Comparison of ENCODE assay signal across 18 cellular contexts in genomic region chr2:99735753-99736152, GRCh38.
DNase-seq lines count a peak whose midpoint lies in the region; ATAC-seq and TF ChIP-seq lines count a peak whose summit lies in the region.
"Had no signal": no experiment of that assay in that cellular context is flagged by ENCODE, and none has a peak within 500 bp of the region (broad histone marks: within the 10 kb centered on the region; RNA-seq: fewer than 3 reads in every experiment).

No MANE protein-coding gene starts in this region.

- H3K79me2 ChIP-seq in HCT116 (ENCODE audit: insufficient read depth, low read length) (no peaks in the 10 kb centered on the region), OCI-LY3 (ENCODE audit: low read length) (no peaks in the 10 kb centered on the region), smooth muscle cell (ENCODE audit: low read depth) (no peaks in the 10 kb centered on the region), GM23338 (replicated peaks; ENCODE audit: insufficient read depth) (no peaks in the 10 kb centered on the region)

- no peak overlapping the region for H3K27ac Mint-ChIP-seq in activated T-cell treated with anti-CD3 and anti-CD28 coated beads, Interleukin-2, amount 50 U/mL, for 24 hours
- H3K27ac Mint-ChIP-seq in GM23338: no peak overlapping the region
- H3K27ac Mint-ChIP-seq: CD4-positive, alpha-beta T cell; HFFc6 had no signal

- intact Hi-C loops in HCT116 (cut with micrococcal nuclease): no loop called here

- H3K27me3 Mint-ChIP-seq in activated T-cell treated with anti-CD3 and anti-CD28 coated beads, Interleukin-2, amount 50 U/mL, for 24 hours: no peaks in the 10 kb centered on the region
- peaks cover 4% of the 10 kb centered on the region for H3K27me3 Mint-ChIP-seq in GM23338 (ENCODE audit: insufficient read depth, low read depth, poor library complexity)
- H3K27me3 Mint-ChIP-seq: CD4-positive, alpha-beta T cell had no signal

- H3K4me1 ChIP-seq in HCT116 (ENCODE audit: control insufficient read depth in 1 of 2, insufficient read depth in 2 of 2, low read length in 2 of 2) (peaks cover 0 to 5% of the 10 kb centered on the region in 2 experiments; a peak in 1 of 4 replicates), OCI-LY3 (ENCODE audit: low read length) (peaks cover 28% of the 10 kb centered on the region), smooth muscle cell (ENCODE audit: low read depth) (no peaks in the 10 kb centered on the region), GM23338 (ENCODE audit: insufficient read depth) (no peaks in the 10 kb centered on the region)
- H3K4me1 ChIP-seq: Caco-2 had no signal

- no peaks in the 10 kb centered on the region for H3F3A ChIP-seq in smooth muscle cell (ENCODE audit: low read depth)
- H3F3A ChIP-seq in GM23338 (replicated peaks; ENCODE audit: low read depth): no peaks in the 10 kb centered on the region

- H3K4me3 Mint-ChIP-seq in activated T-cell treated with anti-CD3 and anti-CD28 coated beads, Interleukin-2, amount 50 U/mL, for 24 hours: no peak overlapping the region
- no peak overlapping the region for H3K4me3 Mint-ChIP-seq in GM23338
- H3K4me3 Mint-ChIP-seq: CD4-positive, alpha-beta T cell; HFFc6 had no signal

- H4K20me1 ChIP-seq in HCT116 (ENCODE audit: insufficient read depth) (no peaks in the 10 kb centered on the region), OCI-LY3 (ENCODE audit: insufficient read depth, low read length) (no peaks in the 10 kb centered on the region), smooth muscle cell (ENCODE audit: low read depth) (no peaks in the 10 kb centered on the region), GM23338 (replicated peaks; ENCODE audit: insufficient read depth) (no peaks in the 10 kb centered on the region)

- no peak overlapping the region for H3K9ac ChIP-seq in HCT116 (ENCODE audit: low read length)
- H3K9ac ChIP-seq in OCI-LY3 (ENCODE audit: low read length): no peak overlapping the region
- no peak overlapping the region for H3K9ac ChIP-seq in smooth muscle cell (ENCODE audit: low read depth)
- H3K9ac ChIP-seq: KMS-11 had no signal

- H3K4me3 ChIP-seq in HCT116 (replicated peaks in 1 of 2; ENCODE audit: low read depth in 1 of 2, low read length in 2 of 2): no peak overlapping the region
- no peak overlapping the region for H3K4me3 ChIP-seq in OCI-LY3 (ENCODE audit: low read length)
- H3K4me3 ChIP-seq in smooth muscle cell: no peak overlapping the region
- H3K4me3 ChIP-seq in GM23338: no peak overlapping the region

- 4% methylated on average over 1 of the region's 1 CpG for WGBS in smooth muscle cell (ENCODE audit: low lambda C conversion rate)

- H2AFZ ChIP-seq in HCT116 (ENCODE audit: low read depth, low read length, poor library complexity, severe bottlenecking): no peak overlapping the region
- no peak overlapping the region for H2AFZ ChIP-seq in OCI-LY3 (ENCODE audit: low read depth, low read length)
- no peak overlapping the region for H2AFZ ChIP-seq in smooth muscle cell (ENCODE audit: low read depth)
- no peak overlapping the region for H2AFZ ChIP-seq in GM23338

- no TSS peak for BruUV-seq in HCT116 (replicated peaks; lab: Mats Ljungman, UMichigan)

- no peaks in the 10 kb centered on the region for H3K4me1 Mint-ChIP-seq in activated T-cell treated with anti-CD3 and anti-CD28 coated beads, Interleukin-2, amount 50 U/mL, for 24 hours (ENCODE audit: low read depth)
- peaks cover 2% of the 10 kb centered on the region; the same call in 2 of the 3 replicates for H3K4me1 Mint-ChIP-seq in GM23338

- H3K27ac ChIP-seq in HCT116 (ENCODE audit: low read depth, low read length): no peak overlapping the region
- no peak overlapping the region for H3K27ac ChIP-seq in OCI-LY3 (ENCODE audit: low read length)
- H3K27ac ChIP-seq in smooth muscle cell (ENCODE audit: low read depth): no peak overlapping the region
- H3K27ac ChIP-seq in GM23338 (ENCODE audit: low read depth): no peak overlapping the region
- H3K27ac ChIP-seq: C4-2B, KMS-11 had no signal

- POLR2A ChIA-PET in HCT116 (lab: Charles Lee): no interaction called here

- H3K9me3 ChIP-seq in HCT116 (ENCODE audit: control insufficient read depth in 1 of 2, insufficient read depth in 1 of 2, low read depth in 1 of 2, low read length in 2 of 2) (no peaks in the 10 kb centered on the region), OCI-LY3 (ENCODE audit: insufficient read depth, low read length) (no peaks in the 10 kb centered on the region), smooth muscle cell (replicated peaks; ENCODE audit: low read depth) (no peaks in the 10 kb centered on the region)
- H3K9me3 ChIP-seq: Caco-2 had no signal

- no peak for TF ChIP-seq POLR2A in HCT116 (IDR thresholded peaks at IDR 0.05; ENCODE audit: borderline replicate concordance, extremely low read depth, insufficient read depth, insufficient read length)

- H3K36me3 Mint-ChIP-seq in activated T-cell treated with anti-CD3 and anti-CD28 coated beads, Interleukin-2, amount 50 U/mL, for 24 hours (ENCODE audit: low read depth): no peaks in the 10 kb centered on the region
- no peaks in the 10 kb centered on the region for H3K36me3 Mint-ChIP-seq in GM23338 (ENCODE audit: low read depth)

- H3K4me2 ChIP-seq in HCT116 (ENCODE audit: low read length) (peak overlapping the region; percentile 17; the same call in 1 of the 2 replicates), OCI-LY3 (ENCODE audit: low read length) (peak overlapping the region; percentile 17; the same call in 1 of the 2 replicates), smooth muscle cell (peak overlapping the region; percentile 70), GM23338 (no peak overlapping the region)
- H3K4me2 ChIP-seq: KMS-11 had no signal

- in situ Hi-C loops in Caki2 (cut with HindIII; ENCODE audit: low pct_unique_long_range_greater_than_20kb, low sequenced_read_pairs): no loop called here

- TF ChIP-seq RAD21 in HCT116 (IDR thresholded peaks at IDR 0.05; ENCODE audit: low read depth): no peak

- H3K27me3 ChIP-seq in HCT116 (ENCODE audit: insufficient read depth, low read length) (no peaks in the 10 kb centered on the region; the same call in 1 of the 2 replicates), OCI-LY3 (ENCODE audit: low read depth, low read length) (no peaks in the 10 kb centered on the region), smooth muscle cell (ENCODE audit: low read depth) (no peaks in the 10 kb centered on the region), GM23338 (ENCODE audit: insufficient read depth) (no peaks in the 10 kb centered on the region)

- peak; percentile 8 for DNase-seq in Caki2 (ENCODE audit: low read depth)
- DNase-seq in HCT116 (ENCODE audit: low read depth, low spot score): no peak
- no peak for DNase-seq in smooth muscle cell (lab: John Stamatoyannopoulos, UW; ENCODE audit: unreplicated experiment)
- no peak for DNase-seq in activated T-cell treated with anti-CD3 and anti-CD28 coated beads, Interleukin-2, amount 50 U/mL, for 24 hours
- DNase-seq in cerebellar nuclear complex (lab: John Stamatoyannopoulos, UW): no peak
- no peak for DNase-seq in GM23338 (ENCODE audit: low spot score)
- DNase-seq: AML-193; Caco-2; CD4-positive, alpha-beta T cell; DMS153; DND-41; EL; HCEC 1CT; HFFc6 had no signal

- TF ChIP-seq CTCF in HCT116 (IDR thresholded peaks at IDR 0.05 in 2 of 3, conservative IDR thresholded peaks at IDR 0.05 in 1 of 3; ENCODE audit: borderline replicate concordance in 1 of 3, insufficient read depth in 1 of 3, low read depth in 2 of 3, low read length in 2 of 3) (no peak), OCI-LY3 (IDR thresholded peaks at IDR 0.05; ENCODE audit: low read depth, low read length) (no peak), smooth muscle cell (IDR thresholded peaks at IDR 0.05; ENCODE audit: borderline replicate concordance, insufficient read depth, poor library complexity, severe bottlenecking) (no peak), GM23338 (conservative IDR thresholded peaks at IDR 0.05; ENCODE audit: low read depth in 2 of 2) (no peak)

- RAD21 ChIA-PET in HCT116 (lab: Charles Lee; ENCODE audit: low non-redundant PET in 1 of 2, low total read pairs in 2 of 2, uncharacterized antibody in 2 of 2, unreplicated experiment in 2 of 2): no interaction called here

- CTCF ChIA-PET in HCT116 (lab: Charles Lee): interaction anchor here (0.5 to 1.5 kb wide), 3 partner anchors 12 to 1482 kb away, joined by 3 to 4 read pairs (median 4); no protein-coding TSS in a partner anchor

- ATAC-seq in HCT116 (no peak), GM18867 (IDR thresholded peaks at IDR 0.05; ENCODE audit: unreplicated experiment) (no peak), GM23338 (no peak)

- no peaks in the 10 kb centered on the region for H3K9me3 Mint-ChIP-seq in activated T-cell treated with anti-CD3 and anti-CD28 coated beads, Interleukin-2, amount 50 U/mL, for 24 hours
- no peaks in the 10 kb centered on the region for H3K9me3 Mint-ChIP-seq in GM23338
- H3K9me3 Mint-ChIP-seq: CD4-positive, alpha-beta T cell; HFFc6 had no signal

- H3K36me3 ChIP-seq in HCT116 (ENCODE audit: control insufficient read depth in 1 of 2, insufficient read depth in 2 of 2, low read length in 2 of 2) (no peaks in the 10 kb centered on the region), OCI-LY3 (replicated peaks; ENCODE audit: low read depth, low read length) (no peaks in the 10 kb centered on the region), smooth muscle cell (ENCODE audit: low read depth) (no peaks in the 10 kb centered on the region), GM23338 (ENCODE audit: insufficient read depth) (no peaks in the 10 kb centered on the region)

- H3K9me2 ChIP-seq in HCT116 (ENCODE audit: insufficient read depth): no peaks in the 10 kb centered on the region
- H3K9me2 ChIP-seq in GM23338 (ENCODE audit: insufficient read depth): no peaks in the 10 kb centered on the region

TF ChIP-seq in HCT116, 20 proteins besides CTCF, POLR2A, EP300 and RAD21 (continues in another document):
- TF ChIP-seq SP1 (IDR thresholded peaks at IDR 0.05; ENCODE audit: low read depth) (no peak), ZFX (IDR thresholded peaks at IDR 0.05) (no peak), FOSL1 (IDR thresholded peaks at IDR 0.05; ENCODE audit: low read depth) (no peak), SIN3A (IDR thresholded peaks at IDR 0.05; ENCODE audit: low read depth) (no peak), EZH2 (IDR thresholded peaks at IDR 0.05) (no peak)
- TF ChIP-seq, protein P1, sequence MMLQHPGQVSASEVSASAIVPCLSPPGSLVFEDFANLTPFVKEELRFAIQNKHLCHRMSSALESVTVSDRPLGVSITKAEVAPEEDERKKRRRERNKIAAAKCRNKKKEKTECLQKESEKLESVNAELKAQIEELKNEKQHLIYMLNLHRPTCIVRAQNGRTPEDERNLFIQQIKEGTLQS (IDR thresholded peaks at IDR 0.05): no peak

TF ChIP-seq in GM23338, 12 proteins besides CTCF, POLR2A, EP300 and RAD21 (continues in another document):
- TF ChIP-seq, protein P2, sequence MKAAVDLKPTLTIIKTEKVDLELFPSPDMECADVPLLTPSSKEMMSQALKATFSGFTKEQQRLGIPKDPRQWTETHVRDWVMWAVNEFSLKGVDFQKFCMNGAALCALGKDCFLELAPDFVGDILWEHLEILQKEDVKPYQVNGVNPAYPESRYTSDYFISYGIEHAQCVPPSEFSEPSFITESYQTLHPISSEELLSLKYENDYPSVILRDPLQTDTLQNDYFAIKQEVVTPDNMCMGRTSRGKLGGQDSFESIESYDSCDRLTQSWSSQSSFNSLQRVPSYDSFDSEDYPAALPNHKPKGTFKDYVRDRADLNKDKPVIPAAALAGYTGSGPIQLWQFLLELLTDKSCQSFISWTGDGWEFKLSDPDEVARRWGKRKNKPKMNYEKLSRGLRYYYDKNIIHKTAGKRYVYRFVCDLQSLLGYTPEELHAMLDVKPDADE (IDR thresholded peaks at IDR 0.05): no peak
- TF ChIP-seq EZH2phosphoT487 (IDR thresholded peaks at IDR 0.05; ENCODE audit: unreplicated experiment): no peak
